1 cellular context compared by ENCODE assay signal in the genomic region with DNA sequence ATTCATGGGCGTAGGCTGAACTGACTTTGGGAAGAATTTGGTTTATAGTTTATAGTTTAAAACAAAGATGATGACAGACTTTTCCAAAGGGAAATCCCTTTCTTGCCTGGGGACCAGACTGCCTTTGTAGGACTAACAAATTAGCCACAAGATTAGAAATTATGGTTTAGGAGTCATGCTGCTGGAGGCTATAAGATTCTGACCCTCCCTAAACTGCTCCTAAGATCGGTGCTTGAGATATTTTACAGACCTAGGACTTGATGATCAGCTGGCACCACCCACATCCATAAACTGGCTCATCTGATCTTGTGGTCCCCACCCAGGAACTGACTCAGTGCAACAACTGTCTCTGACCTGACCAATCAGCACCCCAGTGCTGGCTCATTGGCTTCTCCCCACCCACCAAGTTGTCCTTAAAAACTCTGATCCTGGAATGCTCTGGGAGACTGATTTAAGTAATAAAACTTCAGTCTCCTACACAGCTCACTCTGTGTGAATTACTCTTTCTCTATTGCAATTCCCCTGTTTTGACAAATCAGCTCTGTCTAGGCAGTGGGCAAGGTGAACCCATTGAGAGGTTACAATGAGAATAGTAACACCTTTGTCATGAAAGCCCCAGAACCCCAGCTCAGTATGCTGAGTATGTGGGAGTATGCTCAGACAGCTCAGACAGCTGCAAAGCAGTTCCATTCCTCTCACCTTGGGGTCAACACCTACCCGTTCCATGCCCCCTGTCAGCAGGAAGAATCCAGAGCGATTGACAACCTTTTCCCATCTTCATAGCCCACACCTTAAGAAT.
A peak's percentile ranks its signal among the peaks of the same experiment; 100 is the strongest.
TF ChIP-seq lines count a peak whose summit lies in the region.

No MANE protein-coding gene starts in this region.

TF ChIP-seq in HEK293, 187 proteins besides CTCF, POLR2A, EP300 and RAD21 (continued from another document):
- TF ChIP-seq, protein P1, sequence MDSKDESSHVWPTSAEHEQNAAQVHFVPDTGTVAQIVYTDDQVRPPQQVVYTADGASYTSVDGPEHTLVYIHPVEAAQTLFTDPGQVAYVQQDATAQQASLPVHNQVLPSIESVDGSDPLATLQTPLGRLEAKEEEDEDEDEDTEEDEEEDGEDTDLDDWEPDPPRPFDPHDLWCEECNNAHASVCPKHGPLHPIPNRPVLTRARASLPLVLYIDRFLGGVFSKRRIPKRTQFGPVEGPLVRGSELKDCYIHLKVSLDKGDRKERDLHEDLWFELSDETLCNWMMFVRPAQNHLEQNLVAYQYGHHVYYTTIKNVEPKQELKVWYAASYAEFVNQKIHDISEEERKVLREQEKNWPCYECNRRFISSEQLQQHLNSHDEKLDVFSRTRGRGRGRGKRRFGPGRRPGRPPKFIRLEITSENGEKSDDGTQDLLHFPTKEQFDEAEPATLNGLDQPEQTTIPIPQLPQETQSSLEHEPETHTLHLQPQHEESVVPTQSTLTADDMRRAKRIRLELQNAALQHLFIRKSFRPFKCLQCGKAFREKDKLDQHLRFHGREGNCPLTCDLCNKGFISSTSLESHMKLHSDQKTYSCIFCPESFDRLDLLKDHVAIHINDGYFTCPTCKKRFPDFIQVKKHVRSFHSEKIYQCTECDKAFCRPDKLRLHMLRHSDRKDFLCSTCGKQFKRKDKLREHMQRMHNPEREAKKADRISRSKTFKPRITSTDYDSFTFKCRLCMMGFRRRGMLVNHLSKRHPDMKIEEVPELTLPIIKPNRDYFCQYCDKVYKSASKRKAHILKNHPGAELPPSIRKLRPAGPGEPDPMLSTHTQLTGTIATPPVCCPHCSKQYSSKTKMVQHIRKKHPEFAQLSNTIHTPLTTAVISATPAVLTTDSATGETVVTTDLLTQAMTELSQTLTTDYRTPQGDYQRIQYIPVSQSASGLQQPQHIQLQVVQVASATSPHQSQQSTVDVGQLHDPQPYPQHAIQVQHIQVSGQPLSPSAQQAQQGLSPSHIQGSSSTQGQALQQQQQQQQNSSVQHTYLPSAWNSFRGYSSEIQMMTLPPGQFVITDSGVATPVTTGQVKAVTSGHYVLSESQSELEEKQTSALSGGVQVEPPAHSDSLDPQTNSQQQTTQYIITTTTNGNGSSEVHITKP (tag by site-specific recombination; IDR thresholded peaks at IDR 0.05): peak; percentile 24; the same call in 1 of the 2 replicates
- TF ChIP-seq ZEB2 (tag by site-specific recombination; IDR thresholded peaks at IDR 0.05): peak; percentile 43; the same call in 1 of the 2 replicates
- peak; percentile 74 for TF ChIP-seq SETDB1 (IDR thresholded peaks at IDR 0.05; ENCODE audit: insufficient read length, low read length)
- TF ChIP-seq, protein P2, sequence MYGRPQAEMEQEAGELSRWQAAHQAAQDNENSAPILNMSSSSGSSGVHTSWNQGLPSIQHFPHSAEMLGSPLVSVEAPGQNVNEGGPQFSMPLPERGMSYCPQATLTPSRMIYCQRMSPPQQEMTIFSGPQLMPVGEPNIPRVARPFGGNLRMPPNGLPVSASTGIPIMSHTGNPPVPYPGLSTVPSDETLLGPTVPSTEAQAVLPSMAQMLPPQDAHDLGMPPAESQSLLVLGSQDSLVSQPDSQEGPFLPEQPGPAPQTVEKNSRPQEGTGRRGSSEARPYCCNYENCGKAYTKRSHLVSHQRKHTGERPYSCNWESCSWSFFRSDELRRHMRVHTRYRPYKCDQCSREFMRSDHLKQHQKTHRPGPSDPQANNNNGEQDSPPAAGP (tag by site-specific recombination; IDR thresholded peaks at IDR 0.05): peak; percentile 98
- peak; percentile 33; the same call in 1 of the 2 replicates for TF ChIP-seq ZFHX2 (tag by site-specific recombination; conservative IDR thresholded peaks at IDR 0.05)
- TF ChIP-seq TRIM28 (IDR thresholded peaks at IDR 0.05; ENCODE audit: borderline replicate concordance, low read length): no peak
- peak; percentile 41; the same call in 1 of the 2 replicates for TF ChIP-seq SP7 (tag by site-specific recombination; IDR thresholded peaks at IDR 0.05)
- no peak for TF ChIP-seq ZNF426 (tag by site-specific recombination; IDR thresholded peaks at IDR 0.05)
- peak; percentile 27; the same call in 1 of the 2 replicates for TF ChIP-seq ZBTB17 (tag by site-specific recombination; IDR thresholded peaks at IDR 0.05)
- peak; percentile 90 for TF ChIP-seq WT1 (tag by site-specific recombination; IDR thresholded peaks at IDR 0.05)
- no peak for TF ChIP-seq ZNF214 (tag by site-specific recombination; IDR thresholded peaks at IDR 0.05; ENCODE audit: borderline replicate concordance)
- no peak for TF ChIP-seq ZNF423 (tag by site-specific recombination; IDR thresholded peaks at IDR 0.05)
- TF ChIP-seq GLIS1 (tag by site-specific recombination; IDR thresholded peaks at IDR 0.05): peak; percentile 62
- TF ChIP-seq KLF7 (tag by site-specific recombination; IDR thresholded peaks at IDR 0.05; ENCODE audit: borderline replicate concordance): 0 out of 2 replicates have a peak, but pooled peaks have one; percentile 22
- TF ChIP-seq, protein P3, sequence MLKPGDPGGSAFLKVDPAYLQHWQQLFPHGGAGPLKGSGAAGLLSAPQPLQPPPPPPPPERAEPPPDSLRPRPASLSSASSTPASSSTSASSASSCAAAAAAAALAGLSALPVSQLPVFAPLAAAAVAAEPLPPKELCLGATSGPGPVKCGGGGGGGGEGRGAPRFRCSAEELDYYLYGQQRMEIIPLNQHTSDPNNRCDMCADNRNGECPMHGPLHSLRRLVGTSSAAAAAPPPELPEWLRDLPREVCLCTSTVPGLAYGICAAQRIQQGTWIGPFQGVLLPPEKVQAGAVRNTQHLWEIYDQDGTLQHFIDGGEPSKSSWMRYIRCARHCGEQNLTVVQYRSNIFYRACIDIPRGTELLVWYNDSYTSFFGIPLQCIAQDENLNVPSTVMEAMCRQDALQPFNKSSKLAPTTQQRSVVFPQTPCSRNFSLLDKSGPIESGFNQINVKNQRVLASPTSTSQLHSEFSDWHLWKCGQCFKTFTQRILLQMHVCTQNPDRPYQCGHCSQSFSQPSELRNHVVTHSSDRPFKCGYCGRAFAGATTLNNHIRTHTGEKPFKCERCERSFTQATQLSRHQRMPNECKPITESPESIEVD (tag by site-specific recombination; IDR thresholded peaks at IDR 0.05): peak; percentile 70
- TF ChIP-seq ZNF248 (tag by site-specific recombination; IDR thresholded peaks at IDR 0.05): no peak
- 0 out of 2 replicates have a peak, but pooled peaks have one; percentile 27 for TF ChIP-seq EGR2 (tag by site-specific recombination; IDR thresholded peaks at IDR 0.05; ENCODE audit: low read depth)
- 0 out of 2 replicates have a peak, but pooled peaks have one; percentile 16 for TF ChIP-seq ZNF629 (tag by site-specific recombination; IDR thresholded peaks at IDR 0.05)
- peak; percentile 39; the same call in 1 of the 2 replicates for TF ChIP-seq MZF1 (tag by site-specific recombination; IDR thresholded peaks at IDR 0.05; ENCODE audit: borderline replicate concordance)
